ENCODE assay signal across 8 cellular contexts in the genomic region with DNA sequence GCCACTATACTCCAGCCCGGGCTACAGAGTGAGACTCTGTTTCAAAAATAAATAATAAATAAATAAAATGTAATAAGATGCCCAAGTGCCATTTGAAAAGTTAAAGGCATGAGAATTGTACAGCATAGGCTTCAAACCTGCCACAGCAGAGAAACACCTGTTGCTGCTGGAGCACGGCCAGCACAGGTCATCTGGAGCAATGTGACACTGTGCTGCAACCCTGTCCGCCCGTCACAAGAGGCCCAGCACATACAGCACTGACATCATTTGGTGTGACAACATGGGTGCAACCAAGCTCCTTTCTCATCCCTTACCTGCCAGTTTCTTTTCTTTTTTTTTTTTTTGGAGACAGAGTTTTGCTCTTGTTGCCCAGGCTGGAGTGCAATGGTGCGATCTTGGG. TPM values are rescaled to one million over a fixed set of nuclear protein-coding genes. Genes with fewer than 3 reads are reported as not detected.
DNase-seq lines count a peak whose midpoint lies in the region; ATAC-seq, FAIRE-seq and TF ChIP-seq lines count a peak whose summit lies in the region.

No MANE protein-coding gene starts in this region.

- no peak overlapping the region for H2AFZ ChIP-seq in SU-DHL-6 (ENCODE audit: low read depth, low read length, severe bottlenecking)
- H2AFZ ChIP-seq in HepG2 (ENCODE audit: low read length), result no peak overlapping the region

- no peak overlapping the region for H3K27ac ChIP-seq in CD4-positive, alpha-beta T cell (ENCODE audit: low read depth, low read length)
- H3K27ac ChIP-seq in HL-60 (replicated peaks), result peak overlapping the region; percentile 87; the same call in 1 of the 2 replicates
- peak overlapping the region; percentile 63; the same call in 1 of the 2 replicates for H3K27ac ChIP-seq in SU-DHL-6 (ENCODE audit: low read depth, low read length)
- H3K27ac ChIP-seq in HepG2 (ENCODE audit: extremely low read length, insufficient read depth, low read length), result no peak overlapping the region

- H3K9ac ChIP-seq in SU-DHL-6 (ENCODE audit: low read length) (peak overlapping the region; percentile 94), HepG2 (ENCODE audit: insufficient read depth, low read depth, low read length) (peak overlapping the region; percentile 95)

- peak overlapping the region; percentile 92 for H3K4me3 Mint-ChIP-seq in CD4-positive, alpha-beta T cell

- H3K79me2 ChIP-seq in SU-DHL-6 (ENCODE audit: insufficient read depth, low read length) (peaks cover 31% of the 10 kb centered on the region), HepG2 (ENCODE audit: insufficient read depth, low read length) (peaks cover 12% of the 10 kb centered on the region)

- in situ Hi-C loops in HepG2 (cut with HindIII; ENCODE audit: extremely low pct_ligation_motif_present, low pct_unique_long_range_greater_than_20kb), result no loop called here

- H3K9me3 ChIP-seq in CD4-positive, alpha-beta T cell (ENCODE audit: control insufficient read depth, low read length), result no peaks in the 10 kb centered on the region
- no peaks in the 10 kb centered on the region for H3K9me3 ChIP-seq in SU-DHL-6 (ENCODE audit: insufficient read depth, low read length)
- H3K9me3 ChIP-seq in HepG2 (ENCODE audit: low read length), result no peaks in the 10 kb centered on the region

- H3K36me3 Mint-ChIP-seq in CD4-positive, alpha-beta T cell (ENCODE audit: low read depth), result peaks cover 44% of the 10 kb centered on the region

- CTCF ChIA-PET in CD4-positive, alpha-beta T cell (lab: Charles Lee), result no interaction called here
- CTCF ChIA-PET in HepG2 (lab: Yijun Ruan, JAX; ENCODE audit: low intra/inter-chr PET ratio, low total read pairs), result no interaction called here

- POLR2A ChIA-PET in CD4-positive, alpha-beta T cell (lab: Charles Lee), result no interaction called here
- POLR2A ChIA-PET in HepG2 (lab: Yijun Ruan, JAX), result interaction anchor here (0.6 kb wide), 1 partner anchor 107 kb away, joined by 3 read pairs; no protein-coding TSS in a partner anchor

- H3K4me1 Mint-ChIP-seq in CD4-positive, alpha-beta T cell (ENCODE audit: low read depth), result peaks cover 26% of the 10 kb centered on the region

- no peak for TF ChIP-seq POLR2A in HepG2 (IDR thresholded peaks at IDR 0.05; ENCODE audit: insufficient read depth in 1 of 2, low read depth in 2 of 2, low read length in 2 of 2)

- H3F3A ChIP-seq in SU-DHL-6 (ENCODE audit: insufficient read depth), result no peaks in the 10 kb centered on the region; the same call in 1 of the 2 replicates

- BruUV-seq in HepG2 (replicated peaks; lab: Mats Ljungman, UMichigan), result no TSS peak

- no peak for FAIRE-seq in HepG2 (lab: Jason Lieb, UNC)

- DNase-seq in CD4-positive, alpha-beta T cell, result no peak
- DNase-seq in HL-60 (ENCODE audit: low read depth in 1 of 2, low spot score in 1 of 2) (peak in 1 of 2 experiments; percentile 23), HepG2 (ENCODE audit: low spot score) (no peak), GM19240 (ENCODE audit: insufficient read length, low spot score) (no peak), ecto neural progenitor cell (ENCODE audit: low spot score) (no peak)
- no peak for DNase-seq in NK-92 treated with Interleukin-12 subunit alpha and Interleukin-12 subunit beta, amount 100 ng/mL, for 24 hours (lab: John Stamatoyannopoulos, UW)

- no peak for TF ChIP-seq RAD21 in HepG2 (CRISPR knock-in tag; IDR thresholded peaks at IDR 0.05)

- no peaks in the 10 kb centered on the region for H3K9me2 ChIP-seq in SU-DHL-6 (replicated peaks; ENCODE audit: insufficient read depth, low read length)

- TF ChIP-seq EP300 in HepG2 (IDR thresholded peaks at IDR 0.05; ENCODE audit: low read depth in 2 of 2, low read length in 2 of 2) (no peak), HepG2 (CRISPR knock-in tag; IDR thresholded peaks at IDR 0.05; ENCODE audit: borderline replicate concordance) (no peak)

- H3K4me1 ChIP-seq in HepG2 (ENCODE audit: insufficient read depth, low read length), result peaks cover 56% of the 10 kb centered on the region

- peak overlapping the region; percentile 92 for H3K4me3 ChIP-seq in HL-60 (replicated peaks; ENCODE audit: insufficient read depth, low read length)
- peak overlapping the region; percentile 87 for H3K4me3 ChIP-seq in SU-DHL-6 (ENCODE audit: insufficient read depth, low read length, poor library complexity, severe bottlenecking)
- H3K4me3 ChIP-seq in HepG2 (replicated peaks in 1 of 3; ENCODE audit: insufficient read depth in 1 of 3, low read depth in 2 of 3, low read length in 3 of 3), result peak overlapping the region in 1 of 3 experiments; percentile 98; a peak in 3 of 6 replicates

- TF ChIP-seq CTCF in CD4-positive, alpha-beta T cell (IDR thresholded peaks at IDR 0.05), result no peak
- TF ChIP-seq CTCF in HL-60 (IDR thresholded peaks at IDR 0.05; ENCODE audit: insufficient read depth, low read length), result no peak
- TF ChIP-seq CTCF in SU-DHL-6 (IDR thresholded peaks at IDR 0.05; ENCODE audit: insufficient read depth, low read length, poor library complexity, severe bottlenecking), result no peak
- TF ChIP-seq CTCF in HepG2 (CRISPR knock-in tag; IDR thresholded peaks at IDR 0.05), result no peak

- no peak for ATAC-seq in CD4-positive, alpha-beta T cell (ENCODE audit: poor library complexity)
- ATAC-seq in HepG2, result no peak
- no peak for ATAC-seq in GM18867 (IDR thresholded peaks at IDR 0.05; ENCODE audit: unreplicated experiment)

- H3K9me3 Mint-ChIP-seq in CD4-positive, alpha-beta T cell, result no peaks in the 10 kb centered on the region

- H4K20me1 ChIP-seq in SU-DHL-6 (ENCODE audit: low read depth, low read length) (no peaks in the 10 kb centered on the region), HepG2 (ENCODE audit: insufficient read depth, low read length) (no peaks in the 10 kb centered on the region)

- WGBS in HepG2 (ENCODE audit: low lambda C conversion rate), result 78% methylated on average over 5 of the region's 5 CpGs

- intact Hi-C loops in CD4-positive, alpha-beta T cell (cut with DNase I, micrococcal nuclease), result loop anchor here in 1 of 2 experiments (5.0 kb wide), 2 partner anchors 171 to 404 kb away; partner anchors contain the start of genes GTF2I and LIMK1
- intact Hi-C loops in HepG2 (cut with micrococcal nuclease; ENCODE audit: unreplicated experiment), result no loop called here

- no peaks in the 10 kb centered on the region for H3K27me3 Mint-ChIP-seq in CD4-positive, alpha-beta T cell

- peak overlapping the region; percentile 93 for H3K27ac Mint-ChIP-seq in CD4-positive, alpha-beta T cell

- H3K27me3 ChIP-seq in CD4-positive, alpha-beta T cell (ENCODE audit: control insufficient read depth, insufficient read depth, low read length), result no peaks in the 10 kb centered on the region
- H3K27me3 ChIP-seq in HL-60 (ENCODE audit: insufficient read depth, poor library complexity, severe bottlenecking) (no peaks in the 10 kb centered on the region), SU-DHL-6 (ENCODE audit: low read length) (no peaks in the 10 kb centered on the region), HepG2 (ENCODE audit: control insufficient read depth in 1 of 2, insufficient read depth in 2 of 2, low read length in 2 of 2) (no peaks in the 10 kb centered on the region; a peak in 1 of 5 replicates)

- peaks cover 3% of the 10 kb centered on the region; the same call in 1 of the 2 replicates for H3K36me3 ChIP-seq in SU-DHL-6 (ENCODE audit: low read length)
- peaks cover 3 to 27% of the 10 kb centered on the region in 2 experiments; a peak in 3 of 5 replicates for H3K36me3 ChIP-seq in HepG2 (replicated peaks in 1 of 2; ENCODE audit: control insufficient read depth in 1 of 2, insufficient read depth in 2 of 2, low read length in 2 of 2)

- H3K4me2 ChIP-seq in SU-DHL-6 (ENCODE audit: low read depth, low read length, poor library complexity, severe bottlenecking) (peak overlapping the region; percentile 69), HepG2 (ENCODE audit: low read depth, low read length) (peak overlapping the region; percentile 93)

RNA-seq across cellular contexts. Expression of gene RFC2, which starts 1.3 kb away (rescaled TPM):
- total RNA-seq in CD4-positive, alpha-beta T cell, result 1 to 10 TPM; 8.5 to 9.6 TPM
- total RNA-seq in HepG2 (2016; rRNA removed; fragmentation: Illumina TruSeq; extraction: Trizol), result 43.5 and 51.2 TPM in 2 replicates
- 22.7 TPM in 2 replicates for total RNA-seq in HepG2 (2016; cell fraction: cytosol; rRNA removed; fragmentation: Illumina TruSeq; extraction: Trizol; ENCODE audit: low read depth)
- total RNA-seq in HepG2 (2016; cell fraction: insoluble cytoplasmic fraction; rRNA removed; fragmentation: Illumina TruSeq; extraction: Trizol), result 44.7 and 55.0 TPM in 2 replicates
- total RNA-seq in HepG2 (2016; cell fraction: membrane; rRNA removed; fragmentation: Illumina TruSeq; extraction: Trizol), result 29.4 and 29.5 TPM in 2 replicates
- 16.1 and 16.4 TPM in 2 replicates for total RNA-seq in HepG2 (2016; cell fraction: nucleus; rRNA removed; fragmentation: Illumina TruSeq; extraction: Trizol)
- 14.2 and 14.6 TPM in 2 replicates for polyA plus RNA-seq in HepG2 (2011; rRNA removed)
- polyA plus RNA-seq in HepG2 (2011; cell fraction: cytosol; rRNA removed), result 12.7 and 17.2 TPM in 2 replicates
- polyA plus RNA-seq in HepG2 (2011; cell fraction: nucleus; rRNA removed), result 4.5 TPM in 2 replicates
- 8.2 and 15.6 TPM in 2 replicates for polyA plus RNA-seq in HepG2 (2012)
- polyA plus RNA-seq in HepG2 (2016; cell fraction: cytosol; fragmentation: Illumina TruSeq; extraction: Trizol; ENCODE audit: low read depth), result 20.5 and 22.0 TPM in 2 replicates
- polyA plus RNA-seq in HepG2 (2016; cell fraction: insoluble cytoplasmic fraction; fragmentation: Illumina TruSeq; extraction: Trizol; ENCODE audit: low read depth), result 64.2 and 73.3 TPM in 2 replicates
- polyA plus RNA-seq in HepG2 (2016; cell fraction: membrane; fragmentation: Illumina TruSeq; extraction: Trizol; ENCODE audit: low read depth), result 28.2 TPM in 2 replicates
- 27.9 and 32.8 TPM in 2 replicates for polyA plus RNA-seq in HepG2 (2016; cell fraction: nucleus; fragmentation: Illumina TruSeq; extraction: Trizol; ENCODE audit: insufficient read depth, low read depth)
- 19.7 and 106 TPM in 2 replicates for polyA minus RNA-seq in HepG2 (2011; rRNA and poly(A)+ RNA removed; ENCODE audit: low replicate concordance)
- 11.3 and 12.6 TPM in 2 replicates for polyA minus RNA-seq in HepG2 (2011; cell fraction: cytosol; rRNA and poly(A)+ RNA removed)
- 9.6 and 11.5 TPM in 2 replicates for polyA minus RNA-seq in HepG2 (2011; cell fraction: nucleus; rRNA and poly(A)+ RNA removed)

RNA-seq across cellular contexts. Expression of gene CLIP2, which starts 36.3 kb away (rescaled TPM):
- total RNA-seq in CD4-positive, alpha-beta T cell, result 1 to 10 TPM; 2.4 to 2.7 TPM
- 13.6 and 17.4 TPM in 2 replicates for total RNA-seq in HepG2 (2016; rRNA removed; fragmentation: Illumina TruSeq; extraction: Trizol)
- total RNA-seq in HepG2 (2016; cell fraction: cytosol; rRNA removed; fragmentation: Illumina TruSeq; extraction: Trizol; ENCODE audit: low read depth), result 7.5 and 7.6 TPM in 2 replicates
- total RNA-seq in HepG2 (2016; cell fraction: insoluble cytoplasmic fraction; rRNA removed; fragmentation: Illumina TruSeq; extraction: Trizol), result 10.6 and 19.9 TPM in 2 replicates
- 9.6 and 10.3 TPM in 2 replicates for total RNA-seq in HepG2 (2016; cell fraction: membrane; rRNA removed; fragmentation: Illumina TruSeq; extraction: Trizol)
- 15.2 and 16.4 TPM in 2 replicates for total RNA-seq in HepG2 (2016; cell fraction: nucleus; rRNA removed; fragmentation: Illumina TruSeq; extraction: Trizol)
- 6.5 and 9.2 TPM in 2 replicates for polyA plus RNA-seq in HepG2 (2011; rRNA removed)
- polyA plus RNA-seq in HepG2 (2011; cell fraction: cytosol; rRNA removed), result 6.5 and 7.4 TPM in 2 replicates
- 19.0 and 19.1 TPM in 2 replicates for polyA plus RNA-seq in HepG2 (2011; cell fraction: nucleus; rRNA removed)
- 14.2 and 32.5 TPM in 2 replicates for polyA plus RNA-seq in HepG2 (2012)
- polyA plus RNA-seq in HepG2 (2016; cell fraction: cytosol; fragmentation: Illumina TruSeq; extraction: Trizol; ENCODE audit: low read depth), result 1.6 and 1.8 TPM in 2 replicates
- polyA plus RNA-seq in HepG2 (2016; cell fraction: insoluble cytoplasmic fraction; fragmentation: Illumina TruSeq; extraction: Trizol; ENCODE audit: low read depth), result 10.0 and 13.1 TPM in 2 replicates
- 4.5 and 5.2 TPM in 2 replicates for polyA plus RNA-seq in HepG2 (2016; cell fraction: membrane; fragmentation: Illumina TruSeq; extraction: Trizol; ENCODE audit: low read depth)
- 22.6 and 24.8 TPM in 2 replicates for polyA plus RNA-seq in HepG2 (2016; cell fraction: nucleus; fragmentation: Illumina TruSeq; extraction: Trizol; ENCODE audit: insufficient read depth, low read depth)
- 2.9 and 19.1 TPM in 2 replicates for polyA minus RNA-seq in HepG2 (2011; rRNA and poly(A)+ RNA removed; ENCODE audit: low replicate concordance)
- polyA minus RNA-seq in HepG2 (2011; cell fraction: cytosol; rRNA and poly(A)+ RNA removed), result 9.1 and 11.1 TPM in 2 replicates
- 14.3 and 17.3 TPM in 2 replicates for polyA minus RNA-seq in HepG2 (2011; cell fraction: nucleus; rRNA and poly(A)+ RNA removed)

RNA-seq across cellular contexts. Expression of gene LAT2, which starts 43.1 kb away (rescaled TPM):
- total RNA-seq in CD4-positive, alpha-beta T cell, result 1 to 10 TPM; 1.7 to 2.4 TPM
- 0.83 and 1.00 TPM in 2 replicates for total RNA-seq in HepG2 (2016; rRNA removed; fragmentation: Illumina TruSeq; extraction: Trizol)
- 0.18 and 0.20 TPM in 2 replicates for total RNA-seq in HepG2 (2016; cell fraction: cytosol; rRNA removed; fragmentation: Illumina TruSeq; extraction: Trizol; ENCODE audit: low read depth)
- 0.93 and 0.97 TPM in 2 replicates for total RNA-seq in HepG2 (2016; cell fraction: insoluble cytoplasmic fraction; rRNA removed; fragmentation: Illumina TruSeq; extraction: Trizol)
- 0.31 and 0.43 TPM in 2 replicates for total RNA-seq in HepG2 (2016; cell fraction: membrane; rRNA removed; fragmentation: Illumina TruSeq; extraction: Trizol)
- total RNA-seq in HepG2 (2016; cell fraction: nucleus; rRNA removed; fragmentation: Illumina TruSeq; extraction: Trizol), result 0.44 and 0.78 TPM in 2 replicates
- 0.75 and 0.95 TPM in 2 replicates for polyA plus RNA-seq in HepG2 (2011; rRNA removed)
- 0.67 and 0.77 TPM in 2 replicates for polyA plus RNA-seq in HepG2 (2011; cell fraction: cytosol; rRNA removed)
- 0.90 and 1.1 TPM in 2 replicates for polyA plus RNA-seq in HepG2 (2011; cell fraction: nucleus; rRNA removed)
- 0.32 and 0.43 TPM in 2 replicates for polyA plus RNA-seq in HepG2 (2012)
- polyA plus RNA-seq in HepG2 (2016; cell fraction: cytosol; fragmentation: Illumina TruSeq; extraction: Trizol; ENCODE audit: low read depth), result 0.17 and 0.32 TPM in 2 replicates
- polyA plus RNA-seq in HepG2 (2016; cell fraction: insoluble cytoplasmic fraction; fragmentation: Illumina TruSeq; extraction: Trizol; ENCODE audit: low read depth), result 0.59 and 1.4 TPM in 2 replicates
- 0.66 and 0.90 TPM in 2 replicates for polyA plus RNA-seq in HepG2 (2016; cell fraction: membrane; fragmentation: Illumina TruSeq; extraction: Trizol; ENCODE audit: low read depth)
- polyA plus RNA-seq in HepG2 (2016; cell fraction: nucleus; fragmentation: Illumina TruSeq; extraction: Trizol; ENCODE audit: insufficient read depth, low read depth), result 0.67 and 2.3 TPM in 2 replicates
- 0.62 and 1.2 TPM in 2 replicates for polyA minus RNA-seq in HepG2 (2011; rRNA and poly(A)+ RNA removed; ENCODE audit: low replicate concordance)
- polyA minus RNA-seq in HepG2 (2011; cell fraction: cytosol; rRNA and poly(A)+ RNA removed), result not detected in 2 replicates
- polyA minus RNA-seq in HepG2 (2011; cell fraction: nucleus; rRNA and poly(A)+ RNA removed), result 0.25 TPM in 1 of 2 replicates, not detected in the other

Comparison
In these comparisons a context has a peak if more than half of its experiments do, and no peak if none do; other contexts are left out.
1. H3K27ac ChIP-seq: peak in HL-60 (single experiment) and SU-DHL-6 (single experiment); none in CD4-positive, alpha-beta T cell (single experiment) and HepG2 (single experiment).